ENCODE assay signal across 35 cellular contexts in the genomic region with DNA sequence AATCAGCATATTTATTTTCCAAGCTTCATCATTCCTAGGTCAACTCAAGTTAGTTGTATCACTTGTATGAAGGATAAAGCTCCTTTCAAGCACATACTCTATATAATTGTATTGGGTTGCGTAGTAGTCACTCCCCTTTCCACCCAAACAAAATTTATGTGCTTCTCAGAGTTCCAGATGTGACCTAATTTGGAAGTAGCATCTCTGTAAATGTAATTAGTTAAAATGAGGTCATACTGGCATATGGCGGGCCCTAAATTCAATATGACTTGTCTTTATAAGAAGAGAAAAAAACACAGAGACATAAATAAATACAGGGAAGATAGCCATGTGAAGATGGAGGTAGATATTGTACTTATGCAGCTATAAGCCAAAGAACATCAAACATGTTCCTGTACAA.
"Had no signal": no experiment of that assay in that cellular context is flagged by ENCODE, and none has a peak within 500 bp of the region (broad histone marks: within the 10 kb centered on the region; RNA-seq: fewer than 3 reads in every experiment).

No MANE protein-coding gene starts in this region.

- H3K4me1 Mint-ChIP-seq: activated B cell treated with CpG ODN at 0.5 μM for 24 hours; central memory CD8-positive, alpha-beta T cell had no signal

- ATAC-seq: activated T-helper 17 cell treated with anti-CD3 and anti-CD28 coated beads, Interleukin-2, amount 50 U/mL, for 72 hours; Panc1 had no signal

- DNase-seq: activated B cell treated with CpG ODN at 0.5 μM for 24 hours; activated CD4-positive, alpha-beta memory T cell treated with anti-CD3 and anti-CD28 coated beads for 36 hours; activated CD4-positive, alpha-beta T cell treated with anti-CD3 and anti-CD28 coated beads for 4 hours; activated CD4-positive, alpha-beta T cell treated with anti-CD3 and anti-CD28 coated beads, Interleukin-2, amount 50 U/mL, for 1 hour; activated CD4-positive, CD25-positive, alpha-beta regulatory T cell treated with anti-CD3 and anti-CD28 coated beads, Interleukin-2, amount 50 U/mL, for 72 hours; activated CD8-positive, alpha-beta memory T cell treated with anti-CD3 and anti-CD28 coated beads, Interleukin-2, amount 50 U/mL, for 48 hours; activated effector memory CD4-positive, alpha-beta T cell treated with anti-CD3 and anti-CD28 coated beads, Interleukin-2, amount 50 U/mL, for 16 hours; activated naive CD4-positive, alpha-beta T cell; activated naive CD4-positive, alpha-beta T cell treated with anti-CD3 and anti-CD28 coated beads, Interleukin-2, amount 50 U/mL, for 16 hours; activated naive CD8-positive, alpha-beta T cell treated with anti-CD3 and anti-CD28 coated beads for 36 hours; activated T-cell treated with anti-CD3 and anti-CD28 coated beads, Interleukin-2, amount 50 U/mL, for 48 hours; amniotic stem cell; aorta; colonic mucosa; MM.1S; NCI-H1092 treated with DMSO at 0.1 percent for 48 hours; NCI-H1417; NCI-H146; NCI-H187; NCI-H2081; NCI-H2171 treated with DMSO at 0.1 percent for 48 hours; NCI-H2227 treated with DMSO at 0.1 percent for 48 hours; NCI-H524 treated with DMSO at 0.1 percent for 48 hours; NCI-H774; SHP77; SJCRH30; SW 1271; T-helper 1 cell; T-helper 2 cell; T-helper 9 cell had no signal

- H3K36me3 Mint-ChIP-seq: activated CD4-positive, alpha-beta memory T cell treated with anti-CD3 and anti-CD28 coated beads for 36 hours; activated naive CD8-positive, alpha-beta T cell treated with anti-CD3 and anti-CD28 coated beads for 36 hours had no signal

- H3K27me3 ChIP-seq: cardiac muscle cell, colonic mucosa, SJCRH30 had no signal

- H3K9me3 Mint-ChIP-seq: activated B cell treated with CpG ODN at 0.5 μM for 24 hours; activated CD4-positive, alpha-beta memory T cell treated with anti-CD3 and anti-CD28 coated beads for 36 hours; activated naive CD8-positive, alpha-beta T cell treated with anti-CD3 and anti-CD28 coated beads for 36 hours; activated T-helper 17 cell treated with anti-CD3 and anti-CD28 coated beads, Interleukin-2, amount 50 U/mL, for 72 hours; central memory CD8-positive, alpha-beta T cell had no signal

- H3K4me1 ChIP-seq: colonic mucosa, SJCRH30 had no signal

- H3K27ac Mint-ChIP-seq: activated B cell treated with CpG ODN at 0.5 μM for 24 hours; activated CD4-positive, alpha-beta memory T cell treated with anti-CD3 and anti-CD28 coated beads for 36 hours; activated naive CD8-positive, alpha-beta T cell treated with anti-CD3 and anti-CD28 coated beads for 36 hours; activated T-helper 17 cell treated with anti-CD3 and anti-CD28 coated beads, Interleukin-2, amount 50 U/mL, for 72 hours had no signal

- H3K9me3 ChIP-seq: colonic mucosa, SJCRH30 had no signal

- H3K4me3 ChIP-seq: cardiac muscle cell, colonic mucosa, SJCRH30 had no signal

- H3K27ac ChIP-seq: colonic mucosa, KMS-11, SJCRH30 had no signal

- H3K36me3 ChIP-seq: cardiac muscle cell, colonic mucosa, SJCRH30 had no signal

- H3K4me3 Mint-ChIP-seq: activated B cell treated with CpG ODN at 0.5 μM for 24 hours; activated CD4-positive, alpha-beta memory T cell treated with anti-CD3 and anti-CD28 coated beads for 36 hours; activated naive CD8-positive, alpha-beta T cell treated with anti-CD3 and anti-CD28 coated beads for 36 hours; activated T-helper 17 cell treated with anti-CD3 and anti-CD28 coated beads, Interleukin-2, amount 50 U/mL, for 72 hours; central memory CD8-positive, alpha-beta T cell had no signal

- H3K27me3 Mint-ChIP-seq: activated B cell treated with CpG ODN at 0.5 μM for 24 hours; activated CD4-positive, alpha-beta memory T cell treated with anti-CD3 and anti-CD28 coated beads for 36 hours; activated naive CD8-positive, alpha-beta T cell treated with anti-CD3 and anti-CD28 coated beads for 36 hours; activated T-helper 17 cell treated with anti-CD3 and anti-CD28 coated beads, Interleukin-2, amount 50 U/mL, for 72 hours; central memory CD8-positive, alpha-beta T cell had no signal
